In genomic region chr4:189837462-189837861, GRCh38 we compare ENCODE assay signal across 6 cellular contexts.
"Had no signal": no experiment of that assay in that cellular context is flagged by ENCODE, and none has a peak within 500 bp of the region (broad histone marks: within the 10 kb centered on the region; RNA-seq: fewer than 3 reads in every experiment).

No MANE protein-coding gene starts in this region.

- ATAC-seq: HepG2, K562 had no signal

- H3K4me3 ChIP-seq: K562 had no signal

- H3K27ac Mint-ChIP-seq: IgD-negative memory B cell had no signal

- H3K9me3 Mint-ChIP-seq: IgD-negative memory B cell had no signal

- H3K4me3 Mint-ChIP-seq: IgD-negative memory B cell had no signal

- H3K27me3 Mint-ChIP-seq: IgD-negative memory B cell had no signal

- H3K27ac ChIP-seq: HL-60 had no signal

- H3K4me1 Mint-ChIP-seq: IgD-negative memory B cell had no signal

- DNase-seq: IMR-90, KBM-7 had no signal

- H3K36me3 Mint-ChIP-seq: IgD-negative memory B cell had no signal
